16 cellular contexts compared by ENCODE assay signal in the genomic region with DNA sequence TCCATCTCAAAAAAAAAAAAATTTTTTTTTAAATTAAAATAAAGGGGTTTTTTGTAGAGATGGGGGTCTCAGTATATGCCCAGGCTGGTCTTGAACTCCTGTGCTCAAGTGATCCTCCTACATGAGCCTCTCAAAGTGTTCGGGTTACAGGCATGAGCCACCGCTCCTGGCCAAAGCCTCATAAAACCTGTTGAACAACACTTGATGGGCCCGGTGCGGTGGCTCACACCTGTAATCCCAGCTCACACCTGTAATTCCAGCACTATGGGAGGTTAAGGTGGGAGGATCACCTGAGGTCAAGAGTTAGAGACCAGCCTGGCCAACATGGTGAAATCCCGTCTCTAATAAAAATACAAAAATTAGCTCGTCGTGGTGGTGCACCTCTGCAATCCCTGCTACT. TPM values are rescaled to one million over a fixed set of nuclear protein-coding genes. Genes with fewer than 3 reads are reported as not detected.
DNase-seq lines count a peak whose midpoint lies in the region; ATAC-seq and TF ChIP-seq lines count a peak whose summit lies in the region.
"Had no signal": no experiment of that assay in that cellular context is flagged by ENCODE, and none has a peak within 500 bp of the region (broad histone marks: within the 10 kb centered on the region; RNA-seq: fewer than 3 reads in every experiment).

No MANE protein-coding gene starts in this region.

- H3K27me3 ChIP-seq in upper lobe of right lung (no peaks in the 10 kb centered on the region), spleen (replicated peaks in 1 of 7) (no peaks in the 10 kb centered on the region)

- H3K4me3 ChIP-seq in upper lobe of right lung: no peak overlapping the region
- H3K4me3 ChIP-seq in spleen: no peak overlapping the region
- H3K4me3 ChIP-seq: GM23248 had no signal

- H3K9me3 ChIP-seq in upper lobe of right lung (no peaks in the 10 kb centered on the region), spleen (no peaks in the 10 kb centered on the region)

- H3K36me3 ChIP-seq in upper lobe of right lung (no peaks in the 10 kb centered on the region), spleen (no peaks in the 10 kb centered on the region)

- no peaks in the 10 kb centered on the region for H3K4me1 ChIP-seq in upper lobe of right lung
- H3K4me1 ChIP-seq in spleen: no peaks in the 10 kb centered on the region

- WGBS in spleen, 5 donors: 91 to 97% (median 96%) methylated on average over 7 of the region's 7 CpGs

- TF ChIP-seq POLR2A in spleen (IDR thresholded peaks at IDR 0.05): no peak

- intact Hi-C loops in upper lobe of right lung (cut with DNase I) (no loop called here), spleen (cut with DNase I; ENCODE audit: low total_unique reads) (no loop called here)

- TF ChIP-seq CTCF in upper lobe of right lung (IDR thresholded peaks at IDR 0.05): no peak
- TF ChIP-seq CTCF in spleen (IDR thresholded peaks at IDR 0.05 in 8 of 11, conservative IDR thresholded peaks at IDR 0.05 in 3 of 11): no peak

- H3K27ac ChIP-seq in upper lobe of right lung (no peak overlapping the region), spleen (no peak overlapping the region)
- H3K27ac ChIP-seq: GM23248 had no signal

- ATAC-seq in upper lobe of right lung (no peak), HG02970 (IDR thresholded peaks at IDR 0.05; ENCODE audit: low FRiP score, unreplicated experiment) (no peak), HG02981 (IDR thresholded peaks at IDR 0.05; ENCODE audit: unreplicated experiment) (no peak)

- DNase-seq in ecto neural progenitor cell (ENCODE audit: low spot score) (peak; percentile 18), islet precursor cell (peak; percentile 38), mesenteric fat pad (ENCODE audit: low spot score) (peak; percentile 49), upper lobe of right lung (peak; percentile 21), spleen (no peak)
- DNase-seq: C1 segment of cervical spinal cord; CD4-positive, alpha-beta memory T cell; COR-L47; DMS153; DND-41; GM23248; H7; HCEC 1CT had no signal

RNA-seq across cellular contexts. Expression of a gene that starts 7.7 kb away (rescaled TPM):
- total RNA-seq in mesenteric fat pad (526 TPM), upper lobe of right lung (585 TPM), spleen (100 to 1,000 TPM; 441 to 681 (median 572) TPM)
- polyA plus RNA-seq in spleen: 1,000 to 10,000 TPM; 1,521 to 2,472 (median 2,090) TPM

RNA-seq across cellular contexts. Expression of a gene that starts 39.5 kb away (rescaled TPM):
- 1.7 TPM for total RNA-seq in mesenteric fat pad
- 4.2 TPM for total RNA-seq in upper lobe of right lung
- under 1 TPM in 6 of 7 donors, not detected in 1; 0.22 to 0.74 (median 0.33) TPM for total RNA-seq in spleen
- polyA plus RNA-seq in spleen: under 1 TPM; 0.32 to 0.74 (median 0.33) TPM
- total RNA-seq: GM23248 had no signal
- polyA plus RNA-seq: BJ had no signal
